ENCODE assay signal across 8 cellular contexts in genomic region chr1:85240174-85240601, GRCh38. TPM values are rescaled to one million over a fixed set of nuclear protein-coding genes. Genes with fewer than 3 reads are reported as not detected.
DNase-seq lines count a peak whose midpoint lies in the region; ATAC-seq, FAIRE-seq and TF ChIP-seq lines count a peak whose summit lies in the region.

No MANE protein-coding gene starts in this region.

- BruUV-seq in MCF 10A (replicated peaks; lab: Mats Ljungman, UMichigan), result no TSS peak

- H3K18ac ChIP-seq in trophoblast cell (ENCODE audit: low read length), result no peak overlapping the region

- no peak overlapping the region for H4K91ac ChIP-seq in trophoblast cell (ENCODE audit: low read depth, low read length)

- no peak overlapping the region for H2BK12ac ChIP-seq in trophoblast cell (ENCODE audit: low read length)

- DNase-seq in MCF 10A (ENCODE audit: unreplicated experiment) (peak; percentile 46), breast epithelium (ENCODE audit: low spot score in 2 of 2) (no peak), NCI-H2107 treated with DMSO at 0.1 percent for 48 hours (lab: John Stamatoyannopoulos, UW; ENCODE audit: unreplicated experiment) (peak; percentile 62), trophoblast cell (peak in 1 of 2 donors; percentile 19), COLO829 (ENCODE audit: low spot score) (no peak), GM12891 (ENCODE audit: insufficient read length, low spot score) (no peak)
- no peak for DNase-seq in effector memory CD8-positive, alpha-beta T cell

- H3K36me3 ChIP-seq in breast epithelium, result no peaks in the 10 kb centered on the region
- H3K36me3 ChIP-seq in trophoblast cell (ENCODE audit: control insufficient read depth in 1 of 2, insufficient read depth in 2 of 2, low read length in 2 of 2), result no peaks in the 10 kb centered on the region

- no peaks in the 10 kb centered on the region for H3K9me3 Mint-ChIP-seq in MCF 10A (ENCODE audit: unreplicated experiment)
- H3K9me3 Mint-ChIP-seq in effector memory CD8-positive, alpha-beta T cell, result no peaks in the 10 kb centered on the region

- H2BK120ac ChIP-seq in trophoblast cell (ENCODE audit: insufficient read depth, low read length, poor library complexity), result no peak overlapping the region

- H3K4me1 ChIP-seq in breast epithelium, result no peaks in the 10 kb centered on the region
- H3K4me1 ChIP-seq in trophoblast cell (ENCODE audit: control insufficient read depth in 1 of 2, insufficient read depth in 2 of 2, low read length in 2 of 2), result peaks cover 0 to 2% of the 10 kb centered on the region in 2 experiments

- FAIRE-seq in GM12891 (lab: Jason Lieb, UNC), result no peak

- no peak overlapping the region for H4K8ac ChIP-seq in trophoblast cell (ENCODE audit: low read depth, low read length)

- H3K79me1 ChIP-seq in trophoblast cell (ENCODE audit: low read length), result peaks cover 8% of the 10 kb centered on the region

- no peaks in the 10 kb centered on the region for H3K27me3 Mint-ChIP-seq in MCF 10A (ENCODE audit: insufficient read depth, unreplicated experiment)
- H3K27me3 Mint-ChIP-seq in effector memory CD8-positive, alpha-beta T cell, result peaks cover 5 to 19% of the 10 kb centered on the region in 2 donors

- H3K27me3 ChIP-seq in breast epithelium, result no peaks in the 10 kb centered on the region
- no peaks in the 10 kb centered on the region for H3K27me3 ChIP-seq in trophoblast cell (ENCODE audit: insufficient read depth, low read length)

- ATAC-seq in effector memory CD8-positive, alpha-beta T cell (replicated peaks), result peak; percentile 64
- no peak for ATAC-seq in GM21360 (IDR thresholded peaks at IDR 0.05; ENCODE audit: unreplicated experiment)

- TF ChIP-seq CTCF in MCF 10A (IDR thresholded peaks at IDR 0.05; ENCODE audit: unreplicated experiment) (peak; percentile 40), breast epithelium (IDR thresholded peaks at IDR 0.05) (peak in 1 of 3 donors; percentile 26)

- H3K27ac ChIP-seq in breast epithelium (no peak overlapping the region), trophoblast cell (ENCODE audit: low read depth, low read length) (peak overlapping the region; percentile 51)

- POLR2A ChIA-PET in MCF 10A (lab: Yijun Ruan, JAX), result interaction anchor here (0.7 to 1.7 kb wide), 4 partner anchors 14 to 416 kb away, joined by 3 to 6 read pairs (median 4); no protein-coding TSS in a partner anchor

- no peak overlapping the region for H2AK5ac ChIP-seq in trophoblast cell (ENCODE audit: low read length)

- H3K14ac ChIP-seq in trophoblast cell (ENCODE audit: low read length), result no peak overlapping the region

- H3K79me2 ChIP-seq in trophoblast cell (ENCODE audit: control insufficient read depth, insufficient read depth, low read length, poor library complexity), result no peaks in the 10 kb centered on the region

- no peak overlapping the region for H3K4me3 ChIP-seq in breast epithelium
- no peak overlapping the region for H3K4me3 ChIP-seq in trophoblast cell (ENCODE audit: low read depth, low read length)

- WGBS in trophoblast cell (ENCODE audit: extremely low coverage, insufficient coverage, insufficient read length), result no CpG with 5 or more reads among the region's 1 CpG

- H2BK5ac ChIP-seq in trophoblast cell (ENCODE audit: low read depth, low read length, poor library complexity), result no peak overlapping the region

- no peak overlapping the region for H3K27ac Mint-ChIP-seq in MCF 10A (ENCODE audit: low read depth, unreplicated experiment)
- H3K27ac Mint-ChIP-seq in effector memory CD8-positive, alpha-beta T cell, result peak overlapping the region in 1 of 2 donors; percentile 46

- H3K4ac ChIP-seq in trophoblast cell (ENCODE audit: low read depth, low read length), result no peak overlapping the region

- H3K4me3 Mint-ChIP-seq in MCF 10A (ENCODE audit: unreplicated experiment), result no peak overlapping the region
- H3K4me3 Mint-ChIP-seq in effector memory CD8-positive, alpha-beta T cell, result no peak overlapping the region

- TF ChIP-seq POLR2A in breast epithelium (IDR thresholded peaks at IDR 0.05) (no peak), GM12891 (IDR thresholded peaks at IDR 0.05; ENCODE audit: low read depth, low read length) (no peak)

- H2AFZ ChIP-seq in trophoblast cell (ENCODE audit: insufficient read depth, low read length, poor library complexity), result no peak overlapping the region

- no peak overlapping the region for H3K23ac ChIP-seq in trophoblast cell (ENCODE audit: low read length)

- no peaks in the 10 kb centered on the region for H3K9me3 ChIP-seq in breast epithelium
- H3K9me3 ChIP-seq in trophoblast cell (ENCODE audit: insufficient read depth, low read depth, low read length), result no peaks in the 10 kb centered on the region

- CTCF ChIA-PET in MCF 10A (lab: Yijun Ruan, JAX), result interaction anchor here (0.5 to 1.7 kb wide), 24 partner anchors 9 to 1316 kb away, joined by 3 to 21 read pairs (median 4); partner anchors contain the start of genes C1orf52 and SYDE2

- H3K4me2 ChIP-seq in trophoblast cell (ENCODE audit: low read length), result no peak overlapping the region

- intact Hi-C loops in MCF 10A (cut with micrococcal nuclease) (loop anchor here (1.0 kb wide), 2 partner anchors 131 to 295 kb away; no protein-coding TSS in a partner anchor), breast epithelium (cut with DNase I; ENCODE audit: low total_unique reads) (loop anchor here (10.0 kb wide), 1 partner anchor 655 kb away; no protein-coding TSS in a partner anchor)

- no peaks in the 10 kb centered on the region for H3K36me3 Mint-ChIP-seq in MCF 10A (ENCODE audit: insufficient read depth, unreplicated experiment)
- no peaks in the 10 kb centered on the region for H3K36me3 Mint-ChIP-seq in effector memory CD8-positive, alpha-beta T cell (ENCODE audit: insufficient read depth)

- no peak overlapping the region for H3K9ac ChIP-seq in trophoblast cell (ENCODE audit: low read length)

- H4K12ac ChIP-seq in trophoblast cell (ENCODE audit: low read depth, low read length), result no peak overlapping the region

- H3K4me1 Mint-ChIP-seq in MCF 10A (ENCODE audit: insufficient read depth, unreplicated experiment), result peaks cover 11% of the 10 kb centered on the region
- H3K4me1 Mint-ChIP-seq in effector memory CD8-positive, alpha-beta T cell (ENCODE audit: low read depth in 2 of 2), result no peaks in the 10 kb centered on the region

TF ChIP-seq in GM12891, 5 proteins besides CTCF, POLR2A, EP300 and RAD21:
- no peak for TF ChIP-seq TAF1 (IDR thresholded peaks at IDR 0.05; ENCODE audit: low read depth, low read length)
- TF ChIP-seq PAX5 (IDR thresholded peaks at IDR 0.05; ENCODE audit: insufficient read depth, low read length, severe bottlenecking), result no peak
- TF ChIP-seq POU2F2 (IDR thresholded peaks at IDR 0.05; ENCODE audit: low read depth, low read length), result no peak
- TF ChIP-seq SPI1 (IDR thresholded peaks at IDR 0.05; ENCODE audit: low read depth, low read length), result no peak
- TF ChIP-seq POLR2AphosphoS5 (IDR thresholded peaks at IDR 0.05; ENCODE audit: low read depth, low read length), result no peak

RNA-seq across cellular contexts. Expression of gene C1orf52, which starts 19.3 kb away (rescaled TPM):
- total RNA-seq in MCF 10A (2022) (29.6 and 31.7 TPM in 2 replicates), breast epithelium (10 to 100 TPM; 11.6 to 21.6 (median 15.0) TPM)
- polyA plus RNA-seq in trophoblast cell (2013), result 34.4 TPM in 2 replicates
- 11.6 TPM for polyA plus RNA-seq in GM12891 (2012; ENCODE audit: low read depth, missing spikeins)

RNA-seq across cellular contexts. Expression of gene BCL10, which starts 36.2 kb away (rescaled TPM):
- total RNA-seq in MCF 10A (2022), result 43.9 and 55.8 TPM in 2 replicates
- 10 to 100 TPM; 16.5 to 23.6 (median 17.7) TPM for total RNA-seq in breast epithelium
- 13.1 and 13.6 TPM in 2 replicates for polyA plus RNA-seq in trophoblast cell (2013)
- polyA plus RNA-seq in GM12891 (2012; ENCODE audit: low read depth, missing spikeins), result 10.3 TPM

RNA-seq across cellular contexts. Expression of gene SYDE2, which starts 39.4 kb away (rescaled TPM):
- total RNA-seq in MCF 10A (2022), result 4.3 and 5.9 TPM in 2 replicates
- total RNA-seq in breast epithelium, result 10 to 100 TPM; 10.6 to 26.5 (median 15.4) TPM
- 9.0 and 9.2 TPM in 2 replicates for polyA plus RNA-seq in trophoblast cell (2013)
- 0.37 TPM for polyA plus RNA-seq in GM12891 (2012; ENCODE audit: low read depth, missing spikeins)

Comparison
In these comparisons a context has a peak if more than half of its experiments do, and no peak if none do; other contexts are left out.
1. DNase-seq: peak in MCF 10A (single experiment) and NCI-H2107 treated with DMSO at 0.1 percent for 48 hours (single experiment); none in breast epithelium (0 of 2), effector memory CD8-positive, alpha-beta T cell (0 of 3), COLO829 (single experiment) and GM12891 (single experiment).